20 cellular contexts compared by ENCODE assay signal in the genomic region with DNA sequence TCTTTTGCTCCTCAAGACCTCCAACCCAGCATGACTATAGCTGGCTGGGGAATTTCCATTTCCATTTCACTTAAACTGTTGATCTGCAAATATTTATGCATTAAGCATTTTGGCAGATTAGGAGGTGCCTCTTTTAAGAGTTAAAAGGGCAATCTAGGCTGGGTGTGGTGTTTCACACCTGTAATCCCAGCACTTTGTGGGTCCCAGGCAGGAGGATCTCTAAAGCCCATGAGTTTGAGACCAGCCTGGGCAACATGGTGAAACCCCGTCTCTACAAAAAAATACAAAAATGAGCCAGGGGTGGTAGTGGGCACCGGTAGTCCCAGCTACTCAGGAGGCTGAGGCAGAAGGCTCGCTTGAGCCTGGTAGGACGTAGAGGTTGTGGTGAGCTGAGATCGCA. TPM values are rescaled to one million over a fixed set of nuclear protein-coding genes. Genes with fewer than 3 reads are reported as not detected.
A peak's percentile ranks its signal among the peaks of the same experiment; 100 is the strongest.
DNase-seq lines count a peak whose midpoint lies in the region; ATAC-seq and TF ChIP-seq lines count a peak whose summit lies in the region.
"Had no signal": no experiment of that assay in that cellular context is flagged by ENCODE, and none has a peak within 500 bp of the region (broad histone marks: within the 10 kb centered on the region; RNA-seq: fewer than 3 reads in every experiment).

No MANE protein-coding gene starts in this region.

- H3K79me2 ChIP-seq in mammary epithelial cell (ENCODE audit: insufficient read depth, low read length), result peaks cover 86% of the 10 kb centered on the region
- H3K79me2 ChIP-seq in hepatocyte, result peaks cover 85% of the 10 kb centered on the region

- no peaks in the 10 kb centered on the region for H3K9me3 ChIP-seq in HEK293 (ENCODE audit: control insufficient read depth, insufficient read depth, low read depth, low read length)
- no peaks in the 10 kb centered on the region for H3K9me3 ChIP-seq in mammary epithelial cell (replicated peaks; ENCODE audit: insufficient read depth, low read length)
- no peaks in the 10 kb centered on the region for H3K9me3 ChIP-seq in hepatocyte (ENCODE audit: low read depth)
- no peaks in the 10 kb centered on the region for H3K9me3 ChIP-seq in naive thymus-derived CD4-positive, alpha-beta T cell (ENCODE audit: control insufficient read depth in 2 of 3, low read length in 3 of 3)

- CTCF ChIA-PET in HEK293 (lab: Yijun Ruan, JAX) (interaction anchor here (0.7 to 7.9 kb wide), 5 partner anchors 8 to 116 kb away, joined by 3 to 76 read pairs (median 6); partner anchors contain the start of gene ANKFY1), mammary epithelial cell (lab: Charles Lee; ENCODE audit: low non-redundant PET) (interaction anchor here (0.6 to 0.7 kb wide), 2 partner anchors 85 to 333 kb away, joined by 4 to 5 read pairs; no protein-coding TSS in a partner anchor)
- CTCF ChIA-PET in naive thymus-derived CD4-positive, alpha-beta T cell (lab: Charles Lee), result interaction anchor here (0.6 to 1.4 kb wide), 3 partner anchors 14 to 1140 kb away, joined by 3 to 5 read pairs (median 3); no protein-coding TSS in a partner anchor
- CTCF ChIA-PET in activated CD8-positive, alpha-beta memory T cell treated with anti-CD3 and anti-CD28 coated beads, Interleukin-2, amount 10 ng/mL, durations not matched to agents 7 days and 5 days (lab: Charles Lee), result interaction anchor here (1.0 to 1.4 kb wide), 6 partner anchors 16 to 57 kb away, joined by 3 to 6 read pairs (median 3); no protein-coding TSS in a partner anchor

- no peak overlapping the region for H3K9ac ChIP-seq in mammary epithelial cell (ENCODE audit: insufficient read depth, low read length)

- H4K20me1 ChIP-seq in mammary epithelial cell (ENCODE audit: insufficient read depth, low read length) (no peaks in the 10 kb centered on the region), hepatocyte (ENCODE audit: insufficient read depth, poor library complexity, severe bottlenecking) (peaks cover 16% of the 10 kb centered on the region)

- DNase-seq in mammary epithelial cell, result no peak
- DNase-seq in hepatocyte (ENCODE audit: low spot score), result no peak
- DNase-seq in stimulated activated effector memory CD8-positive, alpha-beta T cell treated with anti-CD3 and anti-CD28 coated beads, Interleukin-12 subunit alpha, Interleukin-12 subunit beta, amount 100 ng/mL, for 72 hours (ENCODE audit: low spot score in 2 of 2), result no peak
- DNase-seq in naive thymus-derived CD4-positive, alpha-beta T cell, result no peak
- no peak for DNase-seq in activated CD8-positive, alpha-beta memory T cell treated with anti-CD3 and anti-CD28 coated beads, Interleukin-2, amount 10 ng/mL, durations not matched to agents 7 days and 5 days
- no peak for DNase-seq in dermis blood vessel endothelial cell
- DNase-seq: CD4-positive, alpha-beta T cell; DND-41; GOT3; HCEC 1CT; MM.1S; NCI-H1930; NCI-H226; NCI-H510A treated with DMSO at 0.1 percent for 48 hours; NCI-H748 treated with DMSO at 0.1 percent for 48 hours; SIG-M5 had no signal

- H3K4me2 ChIP-seq in mammary epithelial cell (ENCODE audit: insufficient read depth, low read depth, low read length), result no peak overlapping the region
- H3K4me2 ChIP-seq in hepatocyte, result peak overlapping the region; percentile 50

- H3K4me1 Mint-ChIP-seq in stimulated activated effector memory CD8-positive, alpha-beta T cell treated with anti-CD3 and anti-CD28 coated beads, Interleukin-12 subunit alpha, Interleukin-12 subunit beta, amount 100 ng/mL, for 72 hours, result peaks cover 46% of the 10 kb centered on the region
- peaks cover 22 to 55% (median 49%) of the 10 kb centered on the region in 7 donors for H3K4me1 Mint-ChIP-seq in naive thymus-derived CD4-positive, alpha-beta T cell
- H3K4me1 Mint-ChIP-seq in activated CD8-positive, alpha-beta memory T cell treated with anti-CD3 and anti-CD28 coated beads, Interleukin-2, amount 10 ng/mL, durations not matched to agents 7 days and 5 days, result peaks cover 28% of the 10 kb centered on the region

- H3K27ac Mint-ChIP-seq in stimulated activated effector memory CD8-positive, alpha-beta T cell treated with anti-CD3 and anti-CD28 coated beads, Interleukin-12 subunit alpha, Interleukin-12 subunit beta, amount 100 ng/mL, for 72 hours, result peak overlapping the region; percentile 63
- peak overlapping the region in 1 of 9 donors; percentile 42 for H3K27ac Mint-ChIP-seq in naive thymus-derived CD4-positive, alpha-beta T cell
- H3K27ac Mint-ChIP-seq in activated CD8-positive, alpha-beta memory T cell treated with anti-CD3 and anti-CD28 coated beads, Interleukin-2, amount 10 ng/mL, durations not matched to agents 7 days and 5 days, result no peak overlapping the region
- H3K27ac Mint-ChIP-seq: CD4-positive, alpha-beta T cell had no signal

- H3K36me3 ChIP-seq in HEK293 (ENCODE audit: control insufficient read depth in 2 of 2, insufficient read depth in 1 of 2, low read length in 2 of 2), result peaks cover 12 to 15% of the 10 kb centered on the region in 2 experiments; a peak in 2 of 3 replicates
- H3K36me3 ChIP-seq in mammary epithelial cell (ENCODE audit: insufficient read depth, low read length), result no peaks in the 10 kb centered on the region
- H3K36me3 ChIP-seq in hepatocyte (replicated peaks; ENCODE audit: insufficient read depth, low read depth), result no peaks in the 10 kb centered on the region
- peaks cover 0 to 20% (median 0%) of the 10 kb centered on the region in 3 experiments for H3K36me3 ChIP-seq in naive thymus-derived CD4-positive, alpha-beta T cell (ENCODE audit: control insufficient read depth in 2 of 3, insufficient read depth in 3 of 3, low read length in 3 of 3)

- TF ChIP-seq CTCF in HEK293 (tag by site-specific recombination; IDR thresholded peaks at IDR 0.05), result no peak
- TF ChIP-seq CTCF in mammary epithelial cell (conservative IDR thresholded peaks at IDR 0.05 in 1 of 2, IDR thresholded peaks at IDR 0.05 in 1 of 2; ENCODE audit: extremely low read depth in 1 of 2, insufficient read depth in 1 of 2, low read depth in 1 of 2, low read length in 2 of 2), result no peak
- no peak for TF ChIP-seq CTCF in hepatocyte (IDR thresholded peaks at IDR 0.05; ENCODE audit: poor library complexity)

- H3K9me2 ChIP-seq in hepatocyte (replicated peaks; ENCODE audit: insufficient read depth), result no peaks in the 10 kb centered on the region

- intact Hi-C loops in mammary epithelial cell (cut with micrococcal nuclease), result loop anchor here (1.0 kb wide), 1 partner anchor 14 kb away; no protein-coding TSS in a partner anchor
- intact Hi-C loops in naive thymus-derived CD4-positive, alpha-beta T cell (cut with micrococcal nuclease), result no loop called here

- peaks cover 22% of the 10 kb centered on the region for H3K4me1 ChIP-seq in HEK293 (ENCODE audit: control insufficient read depth, insufficient read depth, low read length)
- H3K4me1 ChIP-seq in mammary epithelial cell (ENCODE audit: insufficient read depth, low read length), result peaks cover 27% of the 10 kb centered on the region
- H3K4me1 ChIP-seq in hepatocyte (ENCODE audit: insufficient read depth), result peaks cover 12% of the 10 kb centered on the region
- peaks cover 6% of the 10 kb centered on the region in 2 donors for H3K4me1 ChIP-seq in naive thymus-derived CD4-positive, alpha-beta T cell (ENCODE audit: control insufficient read depth in 2 of 2, insufficient read depth in 2 of 2, low read length in 2 of 2)

- no peak for ATAC-seq in stimulated activated effector memory CD8-positive, alpha-beta T cell treated with anti-CD3 and anti-CD28 coated beads, Interleukin-12 subunit alpha, Interleukin-12 subunit beta, amount 100 ng/mL, for 72 hours
- no peak for ATAC-seq in naive thymus-derived CD4-positive, alpha-beta T cell
- no peak for ATAC-seq in activated CD8-positive, alpha-beta memory T cell treated with anti-CD3 and anti-CD28 coated beads, Interleukin-2, amount 10 ng/mL, durations not matched to agents 7 days and 5 days
- ATAC-seq: K562, Panc1 had no signal

- no peak overlapping the region for H2AFZ ChIP-seq in mammary epithelial cell (ENCODE audit: low read depth, low read length)
- H2AFZ ChIP-seq in hepatocyte, result no peak overlapping the region

- peaks cover 32% of the 10 kb centered on the region for H3K36me3 Mint-ChIP-seq in stimulated activated effector memory CD8-positive, alpha-beta T cell treated with anti-CD3 and anti-CD28 coated beads, Interleukin-12 subunit alpha, Interleukin-12 subunit beta, amount 100 ng/mL, for 72 hours
- peaks cover 0 to 15% (median 6%) of the 10 kb centered on the region in 5 donors for H3K36me3 Mint-ChIP-seq in naive thymus-derived CD4-positive, alpha-beta T cell
- H3K36me3 Mint-ChIP-seq in activated CD8-positive, alpha-beta memory T cell treated with anti-CD3 and anti-CD28 coated beads, Interleukin-2, amount 10 ng/mL, durations not matched to agents 7 days and 5 days, result peaks cover 19% of the 10 kb centered on the region

- dilution Hi-C loops in mammary epithelial cell (cut with HindIII; ENCODE audit: low sequenced_read_pairs), result no loop called here

- no peaks in the 10 kb centered on the region for H3K27me3 Mint-ChIP-seq in naive thymus-derived CD4-positive, alpha-beta T cell
- H3K27me3 Mint-ChIP-seq in activated CD8-positive, alpha-beta memory T cell treated with anti-CD3 and anti-CD28 coated beads, Interleukin-2, amount 10 ng/mL, durations not matched to agents 7 days and 5 days, result no peaks in the 10 kb centered on the region
- H3K27me3 Mint-ChIP-seq: CD4-positive, alpha-beta T cell had no signal

- no peak overlapping the region for H3K4me3 ChIP-seq in HEK293 (ENCODE audit: low read depth, low read length)
- no peak overlapping the region for H3K4me3 ChIP-seq in mammary epithelial cell (replicated peaks in 1 of 3; ENCODE audit: insufficient read depth in 1 of 3, low read depth in 2 of 3, low read length in 3 of 3)
- H3K4me3 ChIP-seq in hepatocyte, result no peak overlapping the region
- no peak overlapping the region for H3K4me3 ChIP-seq in naive thymus-derived CD4-positive, alpha-beta T cell (ENCODE audit: low read length)
- H3K4me3 ChIP-seq: K562 had no signal

- BruUV-seq in mammary epithelial cell (replicated peaks; lab: Mats Ljungman, UMichigan), result no TSS peak

- no peak overlapping the region for H3K4me3 Mint-ChIP-seq in stimulated activated effector memory CD8-positive, alpha-beta T cell treated with anti-CD3 and anti-CD28 coated beads, Interleukin-12 subunit alpha, Interleukin-12 subunit beta, amount 100 ng/mL, for 72 hours
- H3K4me3 Mint-ChIP-seq in naive thymus-derived CD4-positive, alpha-beta T cell, result peak overlapping the region in 1 of 10 donors; percentile 18
- no peak overlapping the region for H3K4me3 Mint-ChIP-seq in activated CD8-positive, alpha-beta memory T cell treated with anti-CD3 and anti-CD28 coated beads, Interleukin-2, amount 10 ng/mL, durations not matched to agents 7 days and 5 days
- H3K4me3 Mint-ChIP-seq: CD4-positive, alpha-beta T cell had no signal

- WGBS in mammary epithelial cell (ENCODE audit: low coverage, missing lambda C conversion rate), result 95% methylated on average over 5 of the region's 5 CpGs
- WGBS in hepatocyte (ENCODE audit: low lambda C conversion rate, missing lambda C conversion rate), result 97% methylated on average over 5 of the region's 5 CpGs

- no peaks in the 10 kb centered on the region for H3K27me3 ChIP-seq in mammary epithelial cell (ENCODE audit: insufficient read depth, low read length)
- H3K27me3 ChIP-seq in hepatocyte, result no peaks in the 10 kb centered on the region
- H3K27me3 ChIP-seq in naive thymus-derived CD4-positive, alpha-beta T cell (ENCODE audit: control insufficient read depth in 2 of 2, insufficient read depth in 2 of 2, low read length in 2 of 2), result no peaks in the 10 kb centered on the region

- H3K27ac ChIP-seq in HEK293 (ENCODE audit: extremely low read depth, low read depth, low read length), result no peak overlapping the region
- peak overlapping the region; percentile 96 for H3K27ac ChIP-seq in mammary epithelial cell (ENCODE audit: insufficient read depth, low read depth, low read length)
- H3K27ac ChIP-seq in hepatocyte, result peak overlapping the region; percentile 79
- no peak overlapping the region for H3K27ac ChIP-seq in naive thymus-derived CD4-positive, alpha-beta T cell (ENCODE audit: low read depth, low read length)
- H3K27ac ChIP-seq: HL-60 had no signal

- POLR2A ChIA-PET in HEK293 (lab: Yijun Ruan, JAX), result interaction anchor here (0.7 to 1.6 kb wide), 2 partner anchors 17 to 40 kb away, joined by 3 to 5 read pairs; partner anchors contain the start of gene ANKFY1
- POLR2A ChIA-PET in naive thymus-derived CD4-positive, alpha-beta T cell (lab: Charles Lee), result interaction anchor here (1.0 kb wide), 1 partner anchor 13 kb away, joined by 3 read pairs; no protein-coding TSS in a partner anchor

- in situ Hi-C loops in mammary epithelial cell (cut with MboI; ENCODE audit: low sequenced_read_pairs in 2 of 2), result no loop called here

- no peaks in the 10 kb centered on the region for H3K9me3 Mint-ChIP-seq in stimulated activated effector memory CD8-positive, alpha-beta T cell treated with anti-CD3 and anti-CD28 coated beads, Interleukin-12 subunit alpha, Interleukin-12 subunit beta, amount 100 ng/mL, for 72 hours
- no peaks in the 10 kb centered on the region for H3K9me3 Mint-ChIP-seq in naive thymus-derived CD4-positive, alpha-beta T cell
- no peaks in the 10 kb centered on the region for H3K9me3 Mint-ChIP-seq in activated CD8-positive, alpha-beta memory T cell treated with anti-CD3 and anti-CD28 coated beads, Interleukin-2, amount 10 ng/mL, durations not matched to agents 7 days and 5 days (ENCODE audit: low read depth)
- H3K9me3 Mint-ChIP-seq: CD4-positive, alpha-beta T cell had no signal

RNA-seq across cellular contexts. Expression of gene ANKFY1, which starts 17.1 kb away (rescaled TPM):
- 10 to 100 TPM; 45.4 to 46.2 TPM for total RNA-seq in mammary epithelial cell
- polyA plus RNA-seq in mammary epithelial cell, result 21.9 TPM
- 77.8 TPM for polyA minus RNA-seq in mammary epithelial cell
- 32.8 and 35.3 TPM in 2 replicates for total RNA-seq in hepatocyte
- polyA plus RNA-seq in hepatocyte, result 17.5 and 18.6 TPM in 2 replicates
- total RNA-seq in naive thymus-derived CD4-positive, alpha-beta T cell, result 10 to 100 TPM; 52.4 to 84.5 (median 69.7) TPM
- polyA plus RNA-seq in naive thymus-derived CD4-positive, alpha-beta T cell, result 10 to 100 TPM; 11.7 to 19.7 TPM
- 100 to 1,000 TPM in 1 of 2 experiments, 10 to 100 TPM in 1; 63.8 to 103 TPM for total RNA-seq in activated CD8-positive, alpha-beta memory T cell treated with anti-CD3 and anti-CD28 coated beads, Interleukin-2, amount 10 ng/mL, durations not matched to agents 7 days and 5 days
- 41.4 and 56.1 TPM in 2 replicates for total RNA-seq in dermis blood vessel endothelial cell

Comparison
In these comparisons a context has a peak if more than half of its experiments do, and no peak if none do; other contexts are left out.
1. H3K27ac ChIP-seq: peak in mammary epithelial cell (single experiment) and hepatocyte (single experiment); none in HEK293 (single experiment) and naive thymus-derived CD4-positive, alpha-beta T cell (single experiment).